Comparison of ENCODE assay signal across 7 cellular contexts in the genomic region with DNA sequence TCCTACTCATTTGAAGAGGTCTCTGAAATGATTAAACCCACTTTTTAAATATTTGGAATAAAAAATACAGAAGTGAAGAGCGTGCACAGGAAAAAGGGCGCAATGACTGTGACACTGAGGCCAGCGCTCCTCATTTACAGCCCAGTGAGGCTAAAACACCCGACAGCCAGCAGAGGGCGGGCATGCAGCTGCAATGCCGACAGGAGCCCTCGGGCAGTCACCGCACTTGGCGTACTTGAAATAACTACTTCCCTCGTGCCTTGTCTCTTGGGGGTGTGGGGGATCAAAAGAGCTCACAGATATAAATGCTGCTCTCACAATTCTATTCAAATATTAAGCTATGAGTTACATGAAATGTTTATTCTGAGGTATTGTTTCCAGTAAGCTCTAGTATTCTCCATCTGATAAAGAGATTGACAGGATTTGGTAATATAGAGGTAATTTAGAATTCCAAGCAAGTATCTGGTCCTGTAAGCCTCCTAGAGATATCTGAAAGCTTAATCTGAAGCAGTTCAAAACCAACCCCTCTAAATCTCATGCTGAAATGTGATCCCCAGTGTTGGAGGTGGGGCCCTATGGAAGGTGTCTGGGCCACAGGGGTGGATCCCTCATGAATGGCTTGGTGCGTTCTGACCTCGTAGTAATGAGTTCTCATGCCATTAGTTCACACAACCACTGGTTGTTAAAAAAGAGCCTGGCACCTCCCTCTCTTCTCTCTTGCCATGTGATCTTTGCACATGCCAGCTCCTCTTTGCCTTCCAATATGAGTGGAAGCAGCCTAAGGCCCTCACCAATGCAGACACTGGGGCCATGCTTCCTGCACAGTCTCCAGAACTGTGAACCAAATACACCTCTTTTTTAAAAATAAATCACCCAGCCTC.
DNase-seq lines count a peak whose midpoint lies in the region; ATAC-seq and TF ChIP-seq lines count a peak whose summit lies in the region.

No MANE protein-coding gene starts in this region.

- DNase-seq in NCI-H524 treated with DMSO at 0.1 percent for 48 hours (lab: John Stamatoyannopoulos, UW) (peak; percentile 4), dedifferentiated amniotic fluid mesenchymal stem cell (ENCODE audit: extremely low spot score) (peak; percentile 55), right lobe of liver (peak; percentile 84 to 85 (median 84))
- DNase-seq in activated CD4-positive, alpha-beta T cell treated with anti-CD3 and anti-CD28 coated beads, Interleukin-2, amount 50 U/mL, for 1 hour: peak; percentile 76
- DNase-seq in stimulated activated CD4-positive, alpha-beta T cell treated with anti-CD3 and anti-CD28 coated beads, TNF-alpha, amount 100 ng/mL, for 24 hours (ENCODE audit: low read depth in 3 of 3): peak; percentile 54 to 77 (median 60)

- intact Hi-C loops in right lobe of liver (cut with DNase I): loop anchor here in 1 of 2 donors (10.0 kb wide), 1 partner anchor 578 kb away; no protein-coding TSS in a partner anchor

- no peaks in the 10 kb centered on the region for H3K9me3 ChIP-seq in right lobe of liver

- peaks cover 0 to 39% (median 13%) of the 10 kb centered on the region in 4 donors for H3K36me3 ChIP-seq in right lobe of liver

- H3K27ac ChIP-seq in right lobe of liver: no peak overlapping the region

- 15% methylated on average over 12 of the region's 12 CpGs for WGBS in right lobe of liver (ENCODE audit: insufficient coverage, low coverage, low lambda C conversion rate, missing lambda C conversion rate)

- H3K27me3 ChIP-seq in right lobe of liver: no peaks in the 10 kb centered on the region

- H3K4me1 ChIP-seq in right lobe of liver: no peaks in the 10 kb centered on the region

- H3K4me3 ChIP-seq in right lobe of liver: no peak overlapping the region

- no peak for TF ChIP-seq POLR2A in right lobe of liver (IDR thresholded peaks at IDR 0.05)

- ATAC-seq in GM18502 (IDR thresholded peaks at IDR 0.05; ENCODE audit: poor library complexity, unreplicated experiment) (peak; percentile 72), HG03354 (IDR thresholded peaks at IDR 0.05; ENCODE audit: poor library complexity, severe bottlenecking, unreplicated experiment) (peak; percentile 82), right lobe of liver (peak; percentile 99 to 100 (median 100))

- peak; percentile 85 to 95 (median 94) for TF ChIP-seq CTCF in right lobe of liver (IDR thresholded peaks at IDR 0.05)

Comparison
In these comparisons a context has a peak if more than half of its experiments do, and no peak if none do; other contexts are left out.
1. DNase-seq: peak in every context shown above with its lines; median percentile 84 in right lobe of liver; 76 in activated CD4-positive, alpha-beta T cell treated with anti-CD3 and anti-CD28 coated beads, Interleukin-2, amount 50 U/mL, for 1 hour; 60 in stimulated activated CD4-positive, alpha-beta T cell treated with anti-CD3 and anti-CD28 coated beads, TNF-alpha, amount 100 ng/mL, for 24 hours; 55 in dedifferentiated amniotic fluid mesenchymal stem cell; 4 in NCI-H524 treated with DMSO at 0.1 percent for 48 hours.